In the genomic region with DNA sequence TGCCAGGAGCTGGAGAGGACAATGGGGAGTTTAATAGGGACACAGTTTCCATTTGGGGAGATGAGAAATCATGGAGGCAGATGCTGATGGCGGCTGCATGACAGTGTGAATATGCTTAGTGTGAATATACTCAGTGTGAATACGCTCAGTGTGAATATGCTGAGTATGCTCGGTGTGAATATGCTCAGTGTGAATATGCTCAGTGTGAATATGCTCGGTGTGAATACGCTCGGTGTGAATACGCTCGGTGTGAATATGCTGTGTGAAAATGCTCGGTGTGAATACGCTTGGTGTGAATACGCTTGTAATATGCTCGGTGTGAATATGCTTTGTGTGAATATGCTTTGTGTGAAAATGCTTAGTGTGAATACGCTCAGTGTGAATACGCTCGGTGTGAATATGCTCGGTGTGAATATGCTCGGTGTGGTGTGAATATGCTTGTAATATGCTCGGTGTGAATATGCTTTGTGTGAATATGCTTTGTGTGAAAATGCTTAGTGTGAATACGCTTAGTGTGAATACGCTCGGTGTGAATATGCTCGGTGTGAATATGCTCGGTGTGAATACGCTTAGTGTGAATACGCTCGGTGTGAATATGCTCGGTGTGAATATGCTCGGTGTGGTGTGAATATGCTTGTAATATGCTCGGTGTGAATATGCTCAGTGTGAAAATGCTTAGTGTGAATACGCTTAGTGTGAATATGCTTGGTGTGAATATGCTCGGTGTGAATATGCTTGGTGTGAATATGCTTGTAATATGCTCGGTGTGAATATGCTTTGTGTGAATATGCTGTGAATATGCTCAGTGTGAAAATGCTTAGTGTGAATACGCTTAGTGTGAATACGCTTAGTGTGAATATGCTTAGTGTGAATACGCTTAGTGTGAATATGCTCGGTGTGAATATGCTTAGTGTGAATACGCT, we compare ENCODE assay signal across 1 cellular context.
TF ChIP-seq lines count a peak whose summit lies in the region.

No MANE protein-coding gene starts in this region.

TF ChIP-seq in A549, 52 proteins besides CTCF, POLR2A, EP300 and RAD21:
- TF ChIP-seq KDM1A (IDR thresholded peaks at IDR 0.05; ENCODE audit: low read depth) (peak; percentile 84), HDAC2 (IDR thresholded peaks at IDR 0.05) (peak; percentile 32; the same call in 1 of the 2 replicates)
- TF ChIP-seq, protein P1, sequence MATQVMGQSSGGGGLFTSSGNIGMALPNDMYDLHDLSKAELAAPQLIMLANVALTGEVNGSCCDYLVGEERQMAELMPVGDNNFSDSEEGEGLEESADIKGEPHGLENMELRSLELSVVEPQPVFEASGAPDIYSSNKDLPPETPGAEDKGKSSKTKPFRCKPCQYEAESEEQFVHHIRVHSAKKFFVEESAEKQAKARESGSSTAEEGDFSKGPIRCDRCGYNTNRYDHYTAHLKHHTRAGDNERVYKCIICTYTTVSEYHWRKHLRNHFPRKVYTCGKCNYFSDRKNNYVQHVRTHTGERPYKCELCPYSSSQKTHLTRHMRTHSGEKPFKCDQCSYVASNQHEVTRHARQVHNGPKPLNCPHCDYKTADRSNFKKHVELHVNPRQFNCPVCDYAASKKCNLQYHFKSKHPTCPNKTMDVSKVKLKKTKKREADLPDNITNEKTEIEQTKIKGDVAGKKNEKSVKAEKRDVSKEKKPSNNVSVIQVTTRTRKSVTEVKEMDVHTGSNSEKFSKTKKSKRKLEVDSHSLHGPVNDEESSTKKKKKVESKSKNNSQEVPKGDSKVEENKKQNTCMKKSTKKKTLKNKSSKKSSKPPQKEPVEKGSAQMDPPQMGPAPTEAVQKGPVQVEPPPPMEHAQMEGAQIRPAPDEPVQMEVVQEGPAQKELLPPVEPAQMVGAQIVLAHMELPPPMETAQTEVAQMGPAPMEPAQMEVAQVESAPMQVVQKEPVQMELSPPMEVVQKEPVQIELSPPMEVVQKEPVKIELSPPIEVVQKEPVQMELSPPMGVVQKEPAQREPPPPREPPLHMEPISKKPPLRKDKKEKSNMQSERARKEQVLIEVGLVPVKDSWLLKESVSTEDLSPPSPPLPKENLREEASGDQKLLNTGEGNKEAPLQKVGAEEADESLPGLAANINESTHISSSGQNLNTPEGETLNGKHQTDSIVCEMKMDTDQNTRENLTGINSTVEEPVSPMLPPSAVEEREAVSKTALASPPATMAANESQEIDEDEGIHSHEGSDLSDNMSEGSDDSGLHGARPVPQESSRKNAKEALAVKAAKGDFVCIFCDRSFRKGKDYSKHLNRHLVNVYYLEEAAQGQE (IDR thresholded peaks at IDR 0.05), result peak; percentile 44
TF ChIP-seq in A549: peak in this region for 3; not testable (repeated sequence) for 49.
